Comparison of ENCODE assay signal across 13 cellular contexts in the genomic region with DNA sequence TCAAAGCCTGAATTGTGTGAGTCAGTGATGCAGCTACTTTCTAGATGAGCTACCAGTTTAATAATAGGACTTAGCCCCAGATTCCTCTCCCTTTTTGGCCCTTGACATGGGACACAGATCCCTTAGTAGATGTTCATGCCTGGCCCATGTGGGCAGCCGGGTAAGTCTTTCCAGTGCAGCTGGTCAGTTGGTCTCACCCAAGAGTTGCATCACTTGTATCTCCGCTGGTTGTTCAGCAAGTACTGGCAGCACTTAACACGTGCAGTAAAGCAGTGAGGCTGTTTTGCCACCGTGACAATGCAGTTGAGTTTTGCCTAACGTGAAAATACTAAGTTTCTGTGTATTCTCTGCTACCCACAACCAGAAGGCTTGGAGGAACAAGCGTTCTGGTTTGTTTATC. TPM values are rescaled to one million over a fixed set of nuclear protein-coding genes. Genes with fewer than 3 reads are reported as not detected.
A peak's percentile ranks its signal among the peaks of the same experiment; 100 is the strongest.
DNase-seq lines count a peak whose midpoint lies in the region; ATAC-seq, FAIRE-seq and TF ChIP-seq lines count a peak whose summit lies in the region.
"Had no signal": no experiment of that assay in that cellular context is flagged by ENCODE, and none has a peak within 500 bp of the region (broad histone marks: within the 10 kb centered on the region; RNA-seq: fewer than 3 reads in every experiment).

No MANE protein-coding gene starts in this region.

- POLR2A ChIA-PET in activated CD4-positive, alpha-beta memory T cell treated with anti-CD3 and anti-CD28 coated beads, Interleukin-2, amount 10 ng/mL, durations not matched to agents 7 days and 5 days (lab: Charles Lee) = interaction anchor here (1.0 kb wide), 1 partner anchor 9 kb away, joined by 3 read pairs; no protein-coding TSS in a partner anchor

- 91 to 93% methylated on average over 6 of the region's 6 CpGs for WGBS in tibial nerve, 2 donors

- no peak overlapping the region for H3K4me3 Mint-ChIP-seq in stimulated activated naive B cell treated with anti-CD40 and anti-IgM and Interleukin-4, amounts not matched to agents 10 μg/mL and 1 μg/mL and 100 μg/mL, for 72 hours
- H3K4me3 Mint-ChIP-seq in activated CD4-positive, alpha-beta memory T cell treated with anti-CD3 and anti-CD28 coated beads, Interleukin-2, amount 10 ng/mL, durations not matched to agents 7 days and 5 days = no peak overlapping the region
- H3K4me3 Mint-ChIP-seq: activated CD8-positive, alpha-beta memory T cell treated with anti-CD3 and anti-CD28 coated beads, Interleukin-2, amount 10 ng/mL, durations not matched to agents 7 days and 5 days; GM23338 had no signal

- peaks cover 0 to 40% (median 10%) of the 10 kb centered on the region in 4 donors for H3K4me1 ChIP-seq in tibial nerve

- no peak for TF ChIP-seq CTCF in tibial nerve (IDR thresholded peaks at IDR 0.05)

- DNase-seq in stimulated activated naive B cell treated with anti-CD40 and anti-IgM and Interleukin-4, amounts not matched to agents 10 μg/mL and 1 μg/mL and 100 μg/mL, for 72 hours = no peak
- DNase-seq in tibial nerve (ENCODE audit: low spot score in 2 of 2) = no peak
- DNase-seq in activated CD4-positive, alpha-beta memory T cell treated with anti-CD3 and anti-CD28 coated beads, Interleukin-2, amount 10 ng/mL, durations not matched to agents 7 days and 5 days = no peak
- DNase-seq in NCI-H146 treated with DMSO at 0.1 percent for 48 hours (lab: John Stamatoyannopoulos, UW; ENCODE audit: unreplicated experiment) = no peak
- DNase-seq in GM12891 (ENCODE audit: insufficient read length, low spot score) = no peak
- DNase-seq: activated CD8-positive, alpha-beta memory T cell treated with anti-CD3 and anti-CD28 coated beads, Interleukin-2, amount 10 ng/mL, durations not matched to agents 7 days and 5 days; NCI-H446 treated with DMSO at 0.1 percent for 48 hours; T1000 had no signal

- TF ChIP-seq EP300 in tibial nerve (IDR thresholded peaks at IDR 0.05) = no peak

- H3K36me3 ChIP-seq in tibial nerve = peaks cover 0 to 13% (median 0%) of the 10 kb centered on the region in 3 donors

- H3K27me3 Mint-ChIP-seq in stimulated activated naive B cell treated with anti-CD40 and anti-IgM and Interleukin-4, amounts not matched to agents 10 μg/mL and 1 μg/mL and 100 μg/mL, for 72 hours = no peaks in the 10 kb centered on the region
- no peaks in the 10 kb centered on the region for H3K27me3 Mint-ChIP-seq in activated CD4-positive, alpha-beta memory T cell treated with anti-CD3 and anti-CD28 coated beads, Interleukin-2, amount 10 ng/mL, durations not matched to agents 7 days and 5 days
- H3K27me3 Mint-ChIP-seq: activated CD8-positive, alpha-beta memory T cell treated with anti-CD3 and anti-CD28 coated beads, Interleukin-2, amount 10 ng/mL, durations not matched to agents 7 days and 5 days had no signal

- H3K27me3 ChIP-seq in tibial nerve = no peaks in the 10 kb centered on the region

- peaks cover 55 to 65% of the 10 kb centered on the region in 2 donors for H3K36me3 Mint-ChIP-seq in stimulated activated naive B cell treated with anti-CD40 and anti-IgM and Interleukin-4, amounts not matched to agents 10 μg/mL and 1 μg/mL and 100 μg/mL, for 72 hours
- peaks cover 66% of the 10 kb centered on the region for H3K36me3 Mint-ChIP-seq in activated CD4-positive, alpha-beta memory T cell treated with anti-CD3 and anti-CD28 coated beads, Interleukin-2, amount 10 ng/mL, durations not matched to agents 7 days and 5 days (ENCODE audit: low read depth)

- H3K9me3 ChIP-seq in tibial nerve = no peaks in the 10 kb centered on the region

- H3K4me1 Mint-ChIP-seq in stimulated activated naive B cell treated with anti-CD40 and anti-IgM and Interleukin-4, amounts not matched to agents 10 μg/mL and 1 μg/mL and 100 μg/mL, for 72 hours = peaks cover 50 to 92% of the 10 kb centered on the region in 2 donors
- H3K4me1 Mint-ChIP-seq in activated CD4-positive, alpha-beta memory T cell treated with anti-CD3 and anti-CD28 coated beads, Interleukin-2, amount 10 ng/mL, durations not matched to agents 7 days and 5 days = peaks cover 33% of the 10 kb centered on the region

- peaks cover 4% of the 10 kb centered on the region in 2 donors for H3K9me3 Mint-ChIP-seq in stimulated activated naive B cell treated with anti-CD40 and anti-IgM and Interleukin-4, amounts not matched to agents 10 μg/mL and 1 μg/mL and 100 μg/mL, for 72 hours
- peaks cover 7% of the 10 kb centered on the region for H3K9me3 Mint-ChIP-seq in activated CD4-positive, alpha-beta memory T cell treated with anti-CD3 and anti-CD28 coated beads, Interleukin-2, amount 10 ng/mL, durations not matched to agents 7 days and 5 days
- H3K9me3 Mint-ChIP-seq: GM23338 had no signal

- TF ChIP-seq POLR2A in tibial nerve (IDR thresholded peaks at IDR 0.05) (no peak), GM12891 (IDR thresholded peaks at IDR 0.05; ENCODE audit: low read depth, low read length) (no peak)

- CTCF ChIA-PET in activated CD4-positive, alpha-beta memory T cell treated with anti-CD3 and anti-CD28 coated beads, Interleukin-2, amount 10 ng/mL, durations not matched to agents 7 days and 5 days (lab: Charles Lee) = no interaction called here

- ATAC-seq in GM19372 (IDR thresholded peaks at IDR 0.05; ENCODE audit: low read depth, unreplicated experiment) (peak; percentile 11), HG02642 (IDR thresholded peaks at IDR 0.05; ENCODE audit: poor library complexity, unreplicated experiment) (peak; percentile 26), HG03439 (IDR thresholded peaks at IDR 0.05; ENCODE audit: unreplicated experiment) (peak; percentile 38)
- ATAC-seq in stimulated activated naive B cell treated with anti-CD40 and anti-IgM and Interleukin-4, amounts not matched to agents 10 μg/mL and 1 μg/mL and 100 μg/mL, for 72 hours (replicated peaks) = peak in 1 of 2 donors; percentile 9
- ATAC-seq: activated CD8-positive, alpha-beta memory T cell treated with anti-CD3 and anti-CD28 coated beads, Interleukin-2, amount 10 ng/mL, durations not matched to agents 7 days and 5 days; GM23338 had no signal

- FAIRE-seq in GM12891 (lab: Jason Lieb, UNC) = no peak
- FAIRE-seq: colon had no signal

- peak overlapping the region; percentile 7 for H3K27ac Mint-ChIP-seq in stimulated activated naive B cell treated with anti-CD40 and anti-IgM and Interleukin-4, amounts not matched to agents 10 μg/mL and 1 μg/mL and 100 μg/mL, for 72 hours
- H3K27ac Mint-ChIP-seq in activated CD4-positive, alpha-beta memory T cell treated with anti-CD3 and anti-CD28 coated beads, Interleukin-2, amount 10 ng/mL, durations not matched to agents 7 days and 5 days = no peak overlapping the region

- no peak overlapping the region for H3K27ac ChIP-seq in tibial nerve

- H3K4me3 ChIP-seq in tibial nerve = no peak overlapping the region
- H3K4me3 ChIP-seq: GM23338 had no signal

TF ChIP-seq in GM12891, 5 proteins besides CTCF, POLR2A, EP300 and RAD21:
- TF ChIP-seq POU2F2 (IDR thresholded peaks at IDR 0.05; ENCODE audit: low read depth, low read length) = no peak
- no peak for TF ChIP-seq PAX5 (IDR thresholded peaks at IDR 0.05; ENCODE audit: insufficient read depth, low read length, severe bottlenecking)
- no peak for TF ChIP-seq TAF1 (IDR thresholded peaks at IDR 0.05; ENCODE audit: low read depth, low read length)
- no peak for TF ChIP-seq SPI1 (IDR thresholded peaks at IDR 0.05; ENCODE audit: low read depth, low read length)
- TF ChIP-seq POLR2AphosphoS5 (IDR thresholded peaks at IDR 0.05; ENCODE audit: low read depth, low read length) = no peak

RNA-seq across cellular contexts. Expression of a gene that starts 50.1 kb away (rescaled TPM):
- 100 to 1,000 TPM in 3 of 4 donors, 10 to 100 TPM in 1; 88.7 to 119 (median 110) TPM for total RNA-seq in tibial nerve
- 10 to 100 TPM; 67.9 to 68.9 TPM for total RNA-seq in activated CD4-positive, alpha-beta memory T cell treated with anti-CD3 and anti-CD28 coated beads, Interleukin-2, amount 10 ng/mL, durations not matched to agents 7 days and 5 days
- polyA plus RNA-seq in GM12891 (2012; ENCODE audit: low read depth, missing spikeins) = 62.9 TPM
